ENCODE assay signal across 8 cellular contexts in the genomic region with DNA sequence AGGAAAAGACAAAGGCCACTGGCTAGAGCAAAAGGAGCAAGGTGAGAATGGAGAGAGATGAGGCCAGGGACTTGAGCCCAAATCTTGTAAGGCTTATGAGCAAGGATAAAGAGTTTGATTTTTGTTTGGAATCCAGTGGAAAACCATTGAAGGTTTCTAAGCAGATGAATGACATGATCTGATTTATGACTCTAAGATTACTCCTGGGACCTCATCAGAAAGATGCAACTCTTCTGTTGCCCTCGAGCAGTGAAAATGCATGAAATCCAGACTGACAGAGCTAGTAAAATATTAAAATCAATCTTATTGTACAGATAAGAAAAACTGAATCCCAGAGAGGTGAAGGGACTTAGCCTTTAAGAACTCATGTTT. TPM values are rescaled to one million over a fixed set of nuclear protein-coding genes. Genes with fewer than 3 reads are reported as not detected.
DNase-seq lines count a peak whose midpoint lies in the region; ATAC-seq and TF ChIP-seq lines count a peak whose summit lies in the region.

No MANE protein-coding gene starts in this region.

- peaks cover 11 to 21% of the 10 kb centered on the region in 2 donors for H3K4me1 ChIP-seq in naive thymus-derived CD4-positive, alpha-beta T cell (ENCODE audit: control insufficient read depth in 2 of 2, insufficient read depth in 2 of 2, low read length in 2 of 2)

- H3K27ac ChIP-seq in KOPT-K1 (ENCODE audit: low read depth, low read length, poor library complexity, severe bottlenecking) (peak overlapping the region; percentile 72), coronary artery (no peak overlapping the region), RWPE1 (no peak overlapping the region)
- H3K27ac ChIP-seq in naive thymus-derived CD4-positive, alpha-beta T cell (ENCODE audit: low read depth, low read length) = peak overlapping the region; percentile 80

- TF ChIP-seq CTCF in AG10803 (conservative IDR thresholded peaks at IDR 0.05; ENCODE audit: low read length) (no peak), coronary artery (IDR thresholded peaks at IDR 0.05) (no peak), RWPE1 (conservative IDR thresholded peaks at IDR 0.05; ENCODE audit: low read depth) (no peak)

- CTCF ChIA-PET in naive thymus-derived CD4-positive, alpha-beta T cell (lab: Charles Lee) = interaction anchor here (1.3 kb wide), 1 partner anchor 29 kb away, joined by 3 read pairs; no protein-coding TSS in a partner anchor
- CTCF ChIA-PET in RWPE1 (lab: Yijun Ruan, JAX) = interaction anchor here (1.5 kb wide), 1 partner anchor 365 kb away, joined by 5 read pairs; no protein-coding TSS in a partner anchor

- peaks cover 0 to 20% (median 4%) of the 10 kb centered on the region in 5 donors for H3K36me3 Mint-ChIP-seq in naive thymus-derived CD4-positive, alpha-beta T cell

- peak overlapping the region; percentile 96 to 99 (median 97) for H3K27ac Mint-ChIP-seq in naive thymus-derived CD4-positive, alpha-beta T cell

- no peaks in the 10 kb centered on the region for H3K27me3 ChIP-seq in naive thymus-derived CD4-positive, alpha-beta T cell (ENCODE audit: control insufficient read depth in 2 of 2, insufficient read depth in 2 of 2, low read length in 2 of 2)

- H3K4me1 Mint-ChIP-seq in naive thymus-derived CD4-positive, alpha-beta T cell = peaks cover 39 to 83% (median 81%) of the 10 kb centered on the region in 7 donors

- H3K9me3 Mint-ChIP-seq in naive thymus-derived CD4-positive, alpha-beta T cell = no peaks in the 10 kb centered on the region

- POLR2A ChIA-PET in naive thymus-derived CD4-positive, alpha-beta T cell (lab: Charles Lee) = interaction anchor here (0.7 to 3.5 kb wide), 6 partner anchors 11 to 182 kb away, joined by 3 to 26 read pairs (median 4); a partner anchor contains a TSS
- POLR2A ChIA-PET in RWPE1 (lab: Yijun Ruan, JAX; ENCODE audit: low non-redundant PET) = interaction anchor here (0.6 to 1.4 kb wide), 2 partner anchors 16 to 54 kb away, joined by 3 to 5 read pairs; no protein-coding TSS in a partner anchor

- peak overlapping the region; percentile 94 for H3K4me3 ChIP-seq in AG10803 (ENCODE audit: low read length)
- H3K4me3 ChIP-seq in coronary artery = peak overlapping the region; percentile 89
- H3K4me3 ChIP-seq in naive thymus-derived CD4-positive, alpha-beta T cell (ENCODE audit: low read length) = peak overlapping the region; percentile 93

- H3K4me3 Mint-ChIP-seq in naive thymus-derived CD4-positive, alpha-beta T cell = peak overlapping the region; percentile 91 to 99 (median 98)

- no peaks in the 10 kb centered on the region for H3K27me3 Mint-ChIP-seq in naive thymus-derived CD4-positive, alpha-beta T cell

- H3K9me3 ChIP-seq in KOPT-K1 (ENCODE audit: insufficient read depth, low read length, poor library complexity, severe bottlenecking) = no peaks in the 10 kb centered on the region
- H3K9me3 ChIP-seq in naive thymus-derived CD4-positive, alpha-beta T cell (ENCODE audit: control insufficient read depth in 2 of 3, low read length in 3 of 3) = no peaks in the 10 kb centered on the region

- intact Hi-C loops in naive thymus-derived CD4-positive, alpha-beta T cell (cut with micrococcal nuclease) = loop anchor here (1.0 to 2.0 kb wide), 3 partner anchors 365 to 901 kb away; a partner anchor contains a TSS

- DNase-seq in AG10803 (ENCODE audit: low read depth) = no peak
- no peak for DNase-seq in coronary artery (ENCODE audit: low spot score)
- DNase-seq in naive thymus-derived CD4-positive, alpha-beta T cell = peak in 1 of 9 donors; percentile 3
- DNase-seq in RWPE1 (ENCODE audit: low spot score) = no peak

- ATAC-seq in naive thymus-derived CD4-positive, alpha-beta T cell = no peak
- ATAC-seq in HG02938 (IDR thresholded peaks at IDR 0.05; ENCODE audit: unreplicated experiment) (no peak), GM18517 (IDR thresholded peaks at IDR 0.05; ENCODE audit: unreplicated experiment) (no peak), HG03095 (IDR thresholded peaks at IDR 0.05; ENCODE audit: unreplicated experiment) (no peak)

- H3K36me3 ChIP-seq in KOPT-K1 (ENCODE audit: insufficient read depth, low read length) = no peaks in the 10 kb centered on the region; the same call in 1 of the 2 replicates
- no peaks in the 10 kb centered on the region for H3K36me3 ChIP-seq in naive thymus-derived CD4-positive, alpha-beta T cell (ENCODE audit: control insufficient read depth in 2 of 3, insufficient read depth in 3 of 3, low read length in 3 of 3)

RNA-seq across cellular contexts. Expression of a gene that starts 0.7 kb away (rescaled TPM):
- total RNA-seq in naive thymus-derived CD4-positive, alpha-beta T cell = 10 to 100 TPM; 11.1 to 30.6 (median 28.1) TPM
- 1 to 10 TPM; 5.6 to 7.3 TPM for polyA plus RNA-seq in naive thymus-derived CD4-positive, alpha-beta T cell

RNA-seq across cellular contexts. Expression of a gene that starts 0.7 kb away (rescaled TPM):
- 10 to 100 TPM; 26.2 to 53.1 (median 37.1) TPM for total RNA-seq in naive thymus-derived CD4-positive, alpha-beta T cell
- polyA plus RNA-seq in naive thymus-derived CD4-positive, alpha-beta T cell = 10 to 100 TPM; 23.3 to 26.1 TPM

Comparison
In these comparisons a context has a peak if more than half of its experiments do, and no peak if none do; other contexts are left out.
1. H3K27ac ChIP-seq: peak in KOPT-K1 (single experiment) and naive thymus-derived CD4-positive, alpha-beta T cell (single experiment); none in coronary artery (0 of 2) and RWPE1 (single experiment).
2. Peak in every context shown above with its lines, with median percentiles within 50 percentile points of each other: H3K4me3 ChIP-seq.